Comparison of ENCODE assay signal across 17 cellular contexts in the genomic region with DNA sequence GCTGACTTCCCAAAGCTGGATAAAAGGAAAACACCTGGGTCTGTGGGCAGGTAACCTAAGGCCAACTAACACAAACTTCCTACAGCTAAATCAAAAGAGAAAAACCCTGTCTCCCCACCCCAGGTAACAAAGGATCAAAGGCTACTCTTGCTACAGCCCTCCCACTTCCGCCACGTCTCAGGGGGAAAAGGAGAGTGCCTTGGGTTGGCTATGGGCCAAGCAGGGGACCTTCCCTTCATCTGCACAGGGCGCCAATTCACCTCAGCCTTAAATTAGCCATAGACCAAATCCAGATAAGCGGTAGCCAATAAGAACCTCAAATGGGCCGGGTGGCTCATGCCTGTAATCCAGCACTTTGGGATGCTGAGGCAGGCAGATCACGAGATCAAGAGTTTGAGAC.
DNase-seq lines count a peak whose midpoint lies in the region; ATAC-seq, FAIRE-seq and TF ChIP-seq lines count a peak whose summit lies in the region.
"Had no signal": no experiment of that assay in that cellular context is flagged by ENCODE, and none has a peak within 500 bp of the region (broad histone marks: within the 10 kb centered on the region; RNA-seq: fewer than 3 reads in every experiment).

No MANE protein-coding gene starts in this region.

- TF ChIP-seq EP300 in K562 (IDR thresholded peaks at IDR 0.05; ENCODE audit: low read length), result no peak

- no peak for TF ChIP-seq CTCF in GM23338 (conservative IDR thresholded peaks at IDR 0.05; ENCODE audit: low read depth in 2 of 2)
- TF ChIP-seq CTCF in K562 (IDR thresholded peaks at IDR 0.05 in 2 of 3, conservative IDR thresholded peaks at IDR 0.05 in 1 of 3; ENCODE audit: insufficient read depth in 2 of 3, low read depth in 1 of 3, low read length in 3 of 3), result no peak
- TF ChIP-seq CTCF in left lung (IDR thresholded peaks at IDR 0.05), result no peak
- TF ChIP-seq CTCF in D721Med (IDR thresholded peaks at IDR 0.05; ENCODE audit: insufficient read depth, missing control alignments), result no peak

- 0 out of 2 replicates have a peak, but pooled peaks cover 3% of the 10 kb centered on the region for H3K9me2 ChIP-seq in GM23338 (ENCODE audit: insufficient read depth)

- POLR2A ChIA-PET in K562 (lab: Yijun Ruan, JAX), result no interaction called here
- POLR2A ChIA-PET in naive thymus-derived CD4-positive, alpha-beta T cell (lab: Charles Lee), result no interaction called here

- H3K27ac ChIP-seq in GM23338 (ENCODE audit: low read depth), result no peak overlapping the region
- H3K27ac ChIP-seq in K562 (ENCODE audit: extremely low read depth, low read depth, low read length), result no peak overlapping the region
- H3K27ac ChIP-seq in left lung, result no peak overlapping the region
- no peak overlapping the region for H3K27ac ChIP-seq in naive thymus-derived CD4-positive, alpha-beta T cell (ENCODE audit: low read depth, low read length)

- H3K79me2 ChIP-seq in GM23338 (replicated peaks; ENCODE audit: insufficient read depth), result no peaks in the 10 kb centered on the region
- H3K79me2 ChIP-seq in K562 (ENCODE audit: control insufficient read depth, insufficient read depth, low read length), result no peaks in the 10 kb centered on the region

- no peak overlapping the region for H3K27ac Mint-ChIP-seq in GM23338
- H3K27ac Mint-ChIP-seq in naive thymus-derived CD4-positive, alpha-beta T cell, result no peak overlapping the region
- H3K27ac Mint-ChIP-seq: CD4-positive, CD25-positive, alpha-beta regulatory T cell; CD8-positive, alpha-beta memory T cell had no signal

- H3K36me3 ChIP-seq in GM23338 (ENCODE audit: insufficient read depth), result no peaks in the 10 kb centered on the region; the same call in 1 of the 2 replicates
- H3K36me3 ChIP-seq in K562 (ENCODE audit: control insufficient read depth, insufficient read depth, low read length), result no peaks in the 10 kb centered on the region
- no peaks in the 10 kb centered on the region for H3K36me3 ChIP-seq in left lung
- no peaks in the 10 kb centered on the region for H3K36me3 ChIP-seq in naive thymus-derived CD4-positive, alpha-beta T cell (ENCODE audit: control insufficient read depth in 2 of 3, insufficient read depth in 3 of 3, low read length in 3 of 3)
- H3K36me3 ChIP-seq: BE2C had no signal

- H2AFZ ChIP-seq in GM23338 (peak overlapping the region; percentile 16; the same call in 1 of the 2 replicates), K562 (ENCODE audit: low read depth, low read length) (no peak overlapping the region)

- H3K27me3 Mint-ChIP-seq in GM23338 (ENCODE audit: insufficient read depth, low read depth, poor library complexity), result peaks cover 9% of the 10 kb centered on the region
- H3K27me3 Mint-ChIP-seq in naive thymus-derived CD4-positive, alpha-beta T cell, result peaks cover 17 to 48% (median 26%) of the 10 kb centered on the region in 5 donors

- peaks cover 40% of the 10 kb centered on the region for H3K4me1 Mint-ChIP-seq in GM23338
- H3K4me1 Mint-ChIP-seq in naive thymus-derived CD4-positive, alpha-beta T cell, result no peaks in the 10 kb centered on the region
- H3K4me1 Mint-ChIP-seq: CD4-positive, CD25-positive, alpha-beta regulatory T cell; CD8-positive, alpha-beta memory T cell had no signal

- DNase-seq in GM23338 (ENCODE audit: low spot score), result no peak
- peak; percentile 25 for DNase-seq in Jurkat, Clone E6-1 (ENCODE audit: low read depth, low spot score)
- no peak for DNase-seq in K562 (ENCODE audit: extremely low read depth in 1 of 4, low spot score in 3 of 4)
- no peak for DNase-seq in left lung
- no peak for DNase-seq in D721Med (ENCODE audit: insufficient read length, low spot score)
- DNase-seq in naive thymus-derived CD4-positive, alpha-beta T cell, result no peak
- DNase-seq: ACHN; BE2C; C1 segment of cervical spinal cord; CD4-positive, CD25-positive, alpha-beta regulatory T cell; CD8-positive, alpha-beta memory T cell; COR-L47; GDM1; HCEC 1CT had no signal

- BruUV-seq in K562 (replicated peaks; lab: Mats Ljungman, UMichigan), result no TSS peak

- FAIRE-seq in K562 (lab: Jason Lieb, UNC) (no peak), D721Med (lab: Jason Lieb, UNC) (no peak)
- FAIRE-seq: A204.1, GM12892, GM18507 had no signal

- H3K9me3 Mint-ChIP-seq in GM23338, result no peaks in the 10 kb centered on the region; the same call in 2 of the 3 replicates
- peaks cover 0 to 3% (median 0%) of the 10 kb centered on the region in 11 donors for H3K9me3 Mint-ChIP-seq in naive thymus-derived CD4-positive, alpha-beta T cell
- H3K9me3 Mint-ChIP-seq: CD8-positive, alpha-beta memory T cell had no signal

- H3K9me1 ChIP-seq in K562 (ENCODE audit: control insufficient read depth, insufficient read depth, low read length), result no peaks in the 10 kb centered on the region

- no peaks in the 10 kb centered on the region for H3K27me3 ChIP-seq in GM23338 (ENCODE audit: insufficient read depth)
- H3K27me3 ChIP-seq in K562 (ENCODE audit: control insufficient read depth in 2 of 2, insufficient read depth in 2 of 2, low read length in 2 of 2), result peaks cover 0 to 4% of the 10 kb centered on the region in 2 experiments; a peak in 2 of 5 replicates
- peaks cover 0 to 21% of the 10 kb centered on the region in 2 donors for H3K27me3 ChIP-seq in left lung
- no peaks in the 10 kb centered on the region for H3K27me3 ChIP-seq in naive thymus-derived CD4-positive, alpha-beta T cell (ENCODE audit: control insufficient read depth in 2 of 2, insufficient read depth in 2 of 2, low read length in 2 of 2)

- H4K20me1 ChIP-seq in GM23338 (replicated peaks; ENCODE audit: insufficient read depth), result no peaks in the 10 kb centered on the region
- H4K20me1 ChIP-seq in K562 (replicated peaks; ENCODE audit: control insufficient read depth, insufficient read depth, low read length), result no peaks in the 10 kb centered on the region

- H3K9ac ChIP-seq in K562 (ENCODE audit: insufficient read depth in 1 of 2, low read depth in 2 of 2, low read length in 2 of 2), result no peak overlapping the region

- 5% methylated on average over 6 of the region's 6 CpGs for WGBS in K562 (ENCODE audit: insufficient coverage, low coverage, missing lambda C conversion rate)

- CTCF ChIA-PET in K562 (lab: Yijun Ruan, JAX; ENCODE audit: low intra/inter-chr PET ratio), result no interaction called here
- CTCF ChIA-PET in naive thymus-derived CD4-positive, alpha-beta T cell (lab: Charles Lee), result no interaction called here

- no peak overlapping the region for H3K4me2 ChIP-seq in GM23338
- H3K4me2 ChIP-seq in K562 (ENCODE audit: insufficient read depth, low read length), result no peak overlapping the region

- in situ Hi-C loops in K562 (cut with MboI), result no loop called here

- no peak overlapping the region for H3K4me3 Mint-ChIP-seq in GM23338
- H3K4me3 Mint-ChIP-seq in naive thymus-derived CD4-positive, alpha-beta T cell, result no peak overlapping the region
- H3K4me3 Mint-ChIP-seq: CD4-positive, CD25-positive, alpha-beta regulatory T cell; CD8-positive, alpha-beta memory T cell had no signal

- intact Hi-C loops in K562 (cut with micrococcal nuclease) (no loop called here), left lung (cut with DNase I) (no loop called here)
- intact Hi-C loops in naive thymus-derived CD4-positive, alpha-beta T cell (cut with micrococcal nuclease), result no loop called here

- no peak for TF ChIP-seq POLR2A in K562 (conservative IDR thresholded peaks at IDR 0.05)

- H3K4me3 ChIP-seq in GM23338 (no peak overlapping the region), K562 (no peak overlapping the region), left lung (no peak overlapping the region)
- no peak overlapping the region for H3K4me3 ChIP-seq in Jurkat, Clone E6-1 (ENCODE audit: low read length)
- no peak overlapping the region for H3K4me3 ChIP-seq in naive thymus-derived CD4-positive, alpha-beta T cell (ENCODE audit: low read length)

- H3K9me3 ChIP-seq in K562 (replicated peaks; ENCODE audit: control insufficient read depth, insufficient read depth, low read depth, low read length) (no peaks in the 10 kb centered on the region), left lung (no peaks in the 10 kb centered on the region)
- H3K9me3 ChIP-seq in naive thymus-derived CD4-positive, alpha-beta T cell (ENCODE audit: control insufficient read depth in 2 of 3, low read length in 3 of 3), result no peaks in the 10 kb centered on the region
- H3K9me3 ChIP-seq: BE2C had no signal

- peaks cover 32% of the 10 kb centered on the region for H3K4me1 ChIP-seq in GM23338 (ENCODE audit: insufficient read depth)
- no peaks in the 10 kb centered on the region for H3K4me1 ChIP-seq in K562 (replicated peaks in 1 of 2; ENCODE audit: control insufficient read depth in 2 of 2, insufficient read depth in 2 of 2, low read length in 2 of 2)
- no peaks in the 10 kb centered on the region for H3K4me1 ChIP-seq in left lung
- no peaks in the 10 kb centered on the region for H3K4me1 ChIP-seq in naive thymus-derived CD4-positive, alpha-beta T cell (ENCODE audit: control insufficient read depth in 2 of 2, insufficient read depth in 2 of 2, low read length in 2 of 2)
- H3K4me1 ChIP-seq: BE2C had no signal

- H3K36me3 Mint-ChIP-seq in GM23338 (ENCODE audit: low read depth), result peaks cover 5% of the 10 kb centered on the region; the same call in 2 of the 3 replicates
- no peaks in the 10 kb centered on the region for H3K36me3 Mint-ChIP-seq in naive thymus-derived CD4-positive, alpha-beta T cell
- H3K36me3 Mint-ChIP-seq: CD4-positive, CD25-positive, alpha-beta regulatory T cell; CD8-positive, alpha-beta memory T cell had no signal

- H3F3A ChIP-seq in GM23338 (replicated peaks; ENCODE audit: low read depth), result no peaks in the 10 kb centered on the region

- no peak for TF ChIP-seq RAD21 in K562 (CRISPR knock-in tag; conservative IDR thresholded peaks at IDR 0.05 in 1 of 2, IDR thresholded peaks at IDR 0.05 in 1 of 2)

- ATAC-seq in GM23338 (no peak; the same call in 2 of the 3 replicates), K562 (no peak), left lung (no peak)
- no peak for ATAC-seq in naive thymus-derived CD4-positive, alpha-beta T cell

TF ChIP-seq in GM23338, 12 proteins besides CTCF, POLR2A, EP300 and RAD21 (continues in another document):
- no peak for TF ChIP-seq JUNB (IDR thresholded peaks at IDR 0.05; ENCODE audit: unreplicated experiment)
- no peak for TF ChIP-seq EZH2 (IDR thresholded peaks at IDR 0.05; ENCODE audit: low read depth, unreplicated experiment)
- no peak for TF ChIP-seq EZH2phosphoT487 (IDR thresholded peaks at IDR 0.05; ENCODE audit: unreplicated experiment)
- TF ChIP-seq CREB1 (CRISPR knock-in tag; IDR thresholded peaks at IDR 0.05; ENCODE audit: low read depth), result no peak

TF ChIP-seq in K562, 482 proteins besides CTCF, POLR2A, EP300 and RAD21:
- TF ChIP-seq NFIC (IDR thresholded peaks at IDR 0.05) (peak; percentile 56), SMARCB1 (IDR thresholded peaks at IDR 0.05; ENCODE audit: insufficient read length, low read depth) (no peak)
